26 cellular contexts compared by ENCODE assay signal in genomic region chr1:156431366-156432108, GRCh38.
"Had no signal": no experiment of that assay in that cellular context is flagged by ENCODE, and none has a peak within 500 bp of the region (broad histone marks: within the 10 kb centered on the region; RNA-seq: fewer than 3 reads in every experiment).

No MANE protein-coding gene starts in this region.

- H3K27ac ChIP-seq: adrenal gland, ascending aorta, brain microvascular endothelial cell, esophagus muscularis mucosa, heart right ventricle, left ventricle myocardium inferior, pancreas, prostate gland, skin epidermis, WERI-Rb-1 had no signal

- H3K36me3 ChIP-seq: adrenal gland, ascending aorta, brain microvascular endothelial cell, esophagus muscularis mucosa, heart right ventricle, left ventricle myocardium inferior, pancreas, prostate gland, WERI-Rb-1 had no signal

- H3K9me3 ChIP-seq: adrenal gland, ascending aorta, esophagus muscularis mucosa, heart right ventricle, left ventricle myocardium inferior, pancreas, prostate gland had no signal

- DNase-seq: activated CD4-positive, alpha-beta T cell treated with anti-CD3 and anti-CD28 coated beads for 48 hours; activated CD4-positive, alpha-beta T cell treated with anti-CD3 and anti-CD28 coated beads, Interleukin-2, amount 50 U/mL, for 48 hours; activated CD8-positive, alpha-beta memory T cell treated with anti-CD3 and anti-CD28 coated beads for 24 hours; activated effector memory CD4-positive, alpha-beta T cell treated with anti-CD3 and anti-CD28 coated beads, Interleukin-2, amount 50 U/mL, for 16 hours; activated naive CD4-positive, alpha-beta T cell treated with anti-CD3 and anti-CD28 coated beads for 36 hours; activated naive CD8-positive, alpha-beta T cell treated with anti-CD3 and anti-CD28 coated beads for 36 hours; activated T-cell treated with anti-CD3 and anti-CD28 coated beads, Interleukin-2, amount 50 U/mL, for 1 hour; adrenal gland; brain microvascular endothelial cell; cortex of kidney; foreskin melanocyte; heart right ventricle; left ventricle myocardium inferior; pancreas; retina; stimulated activated CD4-positive, alpha-beta T cell treated with anti-CD3 and anti-CD28 coated beads, Interleukin-4, amount 100 ng/mL, for 24 hours; stimulated activated naive CD8-positive, alpha-beta T cell treated with anti-CD3 and anti-CD28 coated beads, Interleukin-15, amount 100 ng/mL, for 72 hours; T-helper 9 cell; WERI-Rb-1 had no signal

- FAIRE-seq: pancreas had no signal

- H3K4me3 ChIP-seq: adrenal gland, ascending aorta, esophagus muscularis mucosa, heart right ventricle, left ventricle myocardium inferior, pancreas, prostate gland, skin epidermis had no signal

- ATAC-seq: activated CD4-positive, CD25-positive, alpha-beta regulatory T cell treated with anti-CD3 and anti-CD28 coated beads, Interleukin-2, amount 50 U/mL, for 24 hours; heart right ventricle; pancreas; sciatic nerve; stimulated activated effector memory CD8-positive, alpha-beta T cell treated with anti-CD3 and anti-CD28 coated beads, Interleukin-12 subunit alpha, Interleukin-12 subunit beta, amount 100 ng/mL, for 72 hours; stimulated activated naive CD8-positive, alpha-beta T cell treated with anti-CD3 and anti-CD28 coated beads, Interleukin-15, amount 100 ng/mL, for 72 hours had no signal
